ENCODE assay signal across 1 cellular context in the genomic region with DNA sequence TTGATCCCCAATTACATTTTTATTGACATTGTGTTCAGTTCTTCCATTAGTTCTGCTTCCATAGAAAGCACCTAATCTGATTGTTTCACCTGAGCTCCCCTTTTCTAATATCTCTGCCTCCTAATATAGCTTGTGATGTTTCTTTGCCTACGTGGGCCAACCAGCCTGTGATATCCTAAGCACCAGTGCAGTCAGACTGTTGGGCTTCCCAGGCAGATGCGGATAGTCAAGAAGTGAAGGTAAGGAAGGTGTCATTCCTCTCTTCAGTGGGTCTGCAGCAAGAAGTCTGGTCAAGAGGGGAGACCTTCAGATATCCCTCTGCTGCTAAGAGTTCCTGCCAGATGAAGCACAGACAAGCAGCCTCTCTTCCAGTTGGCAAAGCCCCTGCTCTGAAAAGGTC.
TF ChIP-seq lines count a peak whose summit lies in the region.

No MANE protein-coding gene starts in this region.

TF ChIP-seq in HepG2, 621 proteins besides CTCF, POLR2A, EP300 and RAD21:
- TF ChIP-seq, protein P1, sequence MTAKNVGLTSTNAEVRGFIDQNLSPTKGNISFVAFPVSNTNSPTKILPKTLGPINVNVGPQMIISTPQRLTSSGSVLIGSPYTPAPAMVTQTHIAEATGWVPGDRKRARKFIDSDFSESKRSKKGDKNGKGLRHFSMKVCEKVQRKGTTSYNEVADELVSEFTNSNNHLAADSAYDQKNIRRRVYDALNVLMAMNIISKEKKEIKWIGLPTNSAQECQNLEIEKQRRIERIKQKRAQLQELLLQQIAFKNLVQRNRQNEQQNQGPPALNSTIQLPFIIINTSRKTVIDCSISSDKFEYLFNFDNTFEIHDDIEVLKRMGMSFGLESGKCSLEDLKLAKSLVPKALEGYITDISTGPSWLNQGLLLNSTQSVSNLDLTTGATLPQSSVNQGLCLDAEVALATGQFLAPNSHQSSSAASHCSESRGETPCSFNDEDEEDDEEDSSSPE (CRISPR knock-in tag; IDR thresholded peaks at IDR 0.05) = no peak
- TF ChIP-seq RBM22 (optimal IDR thresholded peaks at IDR 0.05; ENCODE audit: low read length) = peak; percentile 69
